ENCODE assay signal across 8 cellular contexts in the genomic region with DNA sequence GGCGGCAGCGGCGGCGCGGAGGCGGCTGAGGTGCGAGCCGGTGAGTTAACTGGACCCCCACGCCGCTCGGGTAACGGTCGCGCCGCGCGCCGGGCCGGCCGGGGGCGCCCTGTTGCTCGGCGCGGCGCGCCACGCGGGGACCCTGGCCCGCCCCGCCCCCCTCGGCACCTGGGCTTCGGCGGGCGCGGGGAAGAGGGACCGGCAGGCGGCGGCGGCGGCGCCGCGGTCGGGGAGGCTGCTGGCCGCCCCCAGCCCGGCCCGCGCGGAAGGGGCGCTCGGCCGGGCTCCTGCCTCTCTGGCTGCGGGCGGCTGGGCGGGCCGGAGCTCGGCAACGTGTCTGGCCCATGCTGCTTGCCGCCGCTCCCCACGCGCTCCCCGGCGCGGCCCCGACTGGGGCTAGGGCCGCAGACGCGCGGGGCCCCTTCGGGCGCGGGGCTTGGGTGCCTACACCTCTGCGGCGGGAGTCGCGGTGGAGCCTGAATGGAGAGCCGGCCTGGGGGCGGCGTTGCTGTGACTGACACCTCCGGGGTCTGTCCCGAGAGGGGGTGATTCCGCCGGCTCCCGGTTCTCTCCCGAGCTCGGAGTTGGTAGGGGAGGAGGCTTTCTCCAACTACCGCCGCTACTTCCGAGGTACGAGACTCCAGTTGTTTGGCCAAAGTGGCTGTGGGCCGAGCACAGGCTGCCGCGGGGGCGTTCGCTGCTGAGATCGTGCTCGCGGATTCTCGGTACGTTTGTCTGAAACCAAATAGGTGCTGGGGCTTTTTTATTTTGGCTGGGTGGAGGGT. TPM values are rescaled to one million over a fixed set of nuclear protein-coding genes. Genes with fewer than 3 reads are reported as not detected.
DNase-seq lines count a peak whose midpoint lies in the region; ATAC-seq lines count a peak whose summit lies in the region.

No MANE protein-coding gene starts in this region.

- no peaks in the 10 kb centered on the region for H3K9me3 ChIP-seq in mesenchymal stem cell (ENCODE audit: control insufficient read depth, low read length)

- peak overlapping the region in 1 of 2 experiments; percentile 92 for H2BK12ac ChIP-seq in mesenchymal stem cell (ENCODE audit: low read length in 2 of 2)

- DNase-seq in NK-92 treated with Interleukin-12 subunit alpha and Interleukin-12 subunit beta, amount 100 ng/mL, for 24 hours (lab: John Stamatoyannopoulos, UW) = peak; percentile 25
- DNase-seq in NK-92 (lab: John Stamatoyannopoulos, UW; ENCODE audit: unreplicated experiment) (no peak), NCI-H1092 (lab: John Stamatoyannopoulos, UW) (peak; percentile 66), mesenchymal stem cell (peak; percentile 72)
- DNase-seq in activated CD4-positive, alpha-beta T cell treated with anti-CD3 and anti-CD28 coated beads, Interleukin-2, amount 50 U/mL, for 4 hours = peak; percentile 19 to 23
- peak; percentile 22 for DNase-seq in effector CD8-positive, alpha-beta T cell (lab: John Stamatoyannopoulos, UW)
- DNase-seq in stimulated activated effector memory CD8-positive, alpha-beta T cell treated with anti-CD3 and anti-CD28 coated beads, Interleukin-12 subunit alpha, Interleukin-12 subunit beta, amount 100 ng/mL, for 72 hours (ENCODE audit: low spot score in 2 of 2) = peak; percentile 25 to 74

- peak overlapping the region in 1 of 2 experiments; percentile 95 for H3K23ac ChIP-seq in mesenchymal stem cell (ENCODE audit: low read length in 2 of 2)

- peak overlapping the region; percentile 89 for H3K4me3 Mint-ChIP-seq in stimulated activated effector memory CD8-positive, alpha-beta T cell treated with anti-CD3 and anti-CD28 coated beads, Interleukin-12 subunit alpha, Interleukin-12 subunit beta, amount 100 ng/mL, for 72 hours

- H4K91ac ChIP-seq in mesenchymal stem cell (ENCODE audit: low read length) = peak overlapping the region; percentile 46

- no peaks in the 10 kb centered on the region for H3K36me3 Mint-ChIP-seq in stimulated activated effector memory CD8-positive, alpha-beta T cell treated with anti-CD3 and anti-CD28 coated beads, Interleukin-12 subunit alpha, Interleukin-12 subunit beta, amount 100 ng/mL, for 72 hours

- H3K9ac ChIP-seq in mesenchymal stem cell (ENCODE audit: low read length) = peak overlapping the region; percentile 91

- peak overlapping the region; percentile 98 for H2AFZ ChIP-seq in mesenchymal stem cell (ENCODE audit: low read depth, low read length)

- H2BK120ac ChIP-seq in mesenchymal stem cell (ENCODE audit: low read depth, low read length) = peak overlapping the region; percentile 57

- under 1% methylated on average over 60 of the region's 101 CpGs for WGBS in mesenchymal stem cell

- H3K4me2 ChIP-seq in mesenchymal stem cell (ENCODE audit: low read length, poor library complexity, severe bottlenecking) = peak overlapping the region; percentile 80

- peak overlapping the region; percentile 80 for H3K27ac ChIP-seq in mesenchymal stem cell (ENCODE audit: low read length, poor library complexity, severe bottlenecking)

- peak overlapping the region; percentile 48 for H4K8ac ChIP-seq in mesenchymal stem cell (ENCODE audit: low read length)

- H3K4me1 ChIP-seq in mesenchymal stem cell (ENCODE audit: control insufficient read depth, insufficient read depth, low read depth, low read length) = no peaks in the 10 kb centered on the region

- ATAC-seq in HG02610 (IDR thresholded peaks at IDR 0.05; ENCODE audit: unreplicated experiment) = peak; percentile 28
- peak; percentile 46 for ATAC-seq in stimulated activated effector memory CD8-positive, alpha-beta T cell treated with anti-CD3 and anti-CD28 coated beads, Interleukin-12 subunit alpha, Interleukin-12 subunit beta, amount 100 ng/mL, for 72 hours

- no peaks in the 10 kb centered on the region for H3K9me3 Mint-ChIP-seq in stimulated activated effector memory CD8-positive, alpha-beta T cell treated with anti-CD3 and anti-CD28 coated beads, Interleukin-12 subunit alpha, Interleukin-12 subunit beta, amount 100 ng/mL, for 72 hours

- peak overlapping the region; percentile 90 to 92 for H3K4me3 ChIP-seq in mesenchymal stem cell (ENCODE audit: insufficient read depth in 1 of 2, low read depth in 1 of 2, low read length in 2 of 2)

- H3K14ac ChIP-seq in mesenchymal stem cell (ENCODE audit: low read length in 2 of 2) = peak overlapping the region; percentile 87 to 88

- peak overlapping the region; percentile 24 for H2BK5ac ChIP-seq in mesenchymal stem cell (ENCODE audit: low read depth, low read length, poor library complexity, severe bottlenecking)

- peak overlapping the region; percentile 76 for H3K27ac Mint-ChIP-seq in stimulated activated effector memory CD8-positive, alpha-beta T cell treated with anti-CD3 and anti-CD28 coated beads, Interleukin-12 subunit alpha, Interleukin-12 subunit beta, amount 100 ng/mL, for 72 hours

- H3K36me3 ChIP-seq in mesenchymal stem cell (ENCODE audit: control insufficient read depth in 1 of 2, insufficient read depth in 2 of 2, low read depth in 1 of 2, low read length in 2 of 2) = no peaks in the 10 kb centered on the region

- H3K18ac ChIP-seq in mesenchymal stem cell (ENCODE audit: low read depth in 1 of 2, low read length in 2 of 2) = peak overlapping the region; percentile 89 to 93

- no peak overlapping the region for H2AK5ac ChIP-seq in mesenchymal stem cell (ENCODE audit: low read length, severe bottlenecking)

- H3K4me1 Mint-ChIP-seq in stimulated activated effector memory CD8-positive, alpha-beta T cell treated with anti-CD3 and anti-CD28 coated beads, Interleukin-12 subunit alpha, Interleukin-12 subunit beta, amount 100 ng/mL, for 72 hours = peaks cover 29% of the 10 kb centered on the region

- H2BK15ac ChIP-seq in mesenchymal stem cell (ENCODE audit: low read depth, poor library complexity, severe bottlenecking) = peak overlapping the region; percentile 49

- peak overlapping the region in 1 of 2 experiments; percentile 68 for H3K4ac ChIP-seq in mesenchymal stem cell (ENCODE audit: low read depth in 1 of 2, low read length in 2 of 2)

- H3K27me3 ChIP-seq in mesenchymal stem cell (ENCODE audit: control insufficient read depth in 1 of 2, insufficient read depth in 1 of 2, low read length in 2 of 2) = peaks cover 0 to 11% of the 10 kb centered on the region in 2 experiments

- H3K79me1 ChIP-seq in mesenchymal stem cell (replicated peaks; ENCODE audit: low read length, poor library complexity, severe bottlenecking) = peaks cover 2% of the 10 kb centered on the region

RNA-seq across cellular contexts. Expression of a gene that starts 0.5 kb away (rescaled TPM):
- polyA plus RNA-seq in mesenchymal stem cell (2013, experiment 1 of 2) = 14.2 TPM
- 13.4 TPM for polyA plus RNA-seq in mesenchymal stem cell (2013, experiment 2 of 2)
